ENCODE assay signal across 17 cellular contexts in the genomic region with DNA sequence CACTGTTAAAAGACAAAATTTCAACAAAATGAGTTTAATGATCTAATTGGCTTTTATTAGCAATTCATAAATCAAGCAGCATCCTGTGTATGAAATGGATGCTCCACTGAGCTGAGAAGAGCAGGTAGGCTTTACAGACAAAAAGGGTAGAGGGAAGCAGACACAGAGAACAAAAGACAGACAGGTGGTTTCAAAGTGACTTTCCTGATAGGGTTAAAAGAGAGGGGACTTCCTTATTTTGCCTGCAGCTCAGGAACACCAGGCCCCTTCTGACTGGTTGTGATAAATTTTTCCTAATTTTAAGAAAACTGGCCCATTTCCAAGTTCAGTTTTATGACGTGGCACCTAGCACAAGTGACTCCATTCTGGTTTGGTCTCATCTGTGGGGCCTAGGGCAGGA. TPM values are rescaled to one million over a fixed set of nuclear protein-coding genes. Genes with fewer than 3 reads are reported as not detected.
DNase-seq lines count a peak whose midpoint lies in the region; ATAC-seq and TF ChIP-seq lines count a peak whose summit lies in the region.
"Had no signal": no experiment of that assay in that cellular context is flagged by ENCODE, and none has a peak within 500 bp of the region (broad histone marks: within the 10 kb centered on the region; RNA-seq: fewer than 3 reads in every experiment).

No MANE protein-coding gene starts in this region.

- H3K9me3 ChIP-seq in DOHH2 (ENCODE audit: control insufficient read depth, insufficient read depth, low read length) (0 out of 2 replicates have a peak, but pooled peaks cover 6% of the 10 kb centered on the region), OCI-LY7 (ENCODE audit: low read length) (no peaks in the 10 kb centered on the region)
- H3K9me3 ChIP-seq: A549, BE2C had no signal

- H3K4me3 ChIP-seq in DOHH2 (ENCODE audit: low read length) (peak overlapping the region; percentile 33), OCI-LY7 (ENCODE audit: low read depth, low read length, poor library complexity, severe bottlenecking) (peak overlapping the region; percentile 11)
- H3K4me3 ChIP-seq: A549 had no signal

- intact Hi-C loops in OCI-LY7 (cut with micrococcal nuclease; ENCODE audit: unreplicated experiment), result no loop called here

- H4K20me1 ChIP-seq in DOHH2 (ENCODE audit: control insufficient read depth, insufficient read depth, low read depth, low read length), result no peaks in the 10 kb centered on the region
- no peaks in the 10 kb centered on the region for H4K20me1 ChIP-seq in OCI-LY7 (ENCODE audit: insufficient read depth, low read length)

- no peaks in the 10 kb centered on the region for H3F3A ChIP-seq in DOHH2 (ENCODE audit: control insufficient read depth, insufficient read depth)

- H3K9me2 ChIP-seq in DOHH2 (replicated peaks; ENCODE audit: control insufficient read depth, low read length) (no peaks in the 10 kb centered on the region), OCI-LY7 (ENCODE audit: insufficient read depth, low read length) (no peaks in the 10 kb centered on the region)

- CTCF ChIA-PET in OCI-LY7 (lab: Charles Lee; ENCODE audit: unreplicated experiment), result no interaction called here

- peak overlapping the region; percentile 84 for H2AFZ ChIP-seq in OCI-LY7 (ENCODE audit: low read length)

- H3K4me1 ChIP-seq in DOHH2 (ENCODE audit: control insufficient read depth, low read length) (peaks cover 67% of the 10 kb centered on the region), OCI-LY7 (ENCODE audit: insufficient read depth, low read length, poor library complexity, severe bottlenecking) (peaks cover 50% of the 10 kb centered on the region)
- H3K4me1 ChIP-seq: A549, BE2C had no signal

- H3K36me3 ChIP-seq in DOHH2 (ENCODE audit: control insufficient read depth, low read length) (no peaks in the 10 kb centered on the region), OCI-LY7 (ENCODE audit: insufficient read depth, low read length) (no peaks in the 10 kb centered on the region)
- H3K36me3 ChIP-seq: BE2C had no signal

- peaks cover 3% of the 10 kb centered on the region; the same call in 1 of the 2 replicates for H3K27me3 ChIP-seq in DOHH2 (ENCODE audit: control insufficient read depth, low read length)
- H3K27me3 ChIP-seq: BE2C had no signal

- no TSS peak for BruUV-seq in OCI-LY7 (replicated peaks; lab: Mats Ljungman, UMichigan)

- DNase-seq in NOMO-1 treated with DMSO at 0.1 percent for 48 hours (lab: John Stamatoyannopoulos, UW; ENCODE audit: unreplicated experiment) (peak; percentile 2), NOMO-1 (lab: John Stamatoyannopoulos, UW; ENCODE audit: unreplicated experiment in 2 of 2) (no peak), OCI-LY7 (ENCODE audit: low spot score) (peak; percentile 67), mucosa of gallbladder (ENCODE audit: low spot score) (peak; percentile 4), KG1 (lab: John Stamatoyannopoulos, UW) (no peak)
- DNase-seq: BE2C; CD4-positive, alpha-beta memory T cell; COR-L47; DMS53; GOT3; H9 had no signal

- no peak for ATAC-seq in GM21528 (IDR thresholded peaks at IDR 0.05; ENCODE audit: low FRiP score, unreplicated experiment)
- ATAC-seq: A549 had no signal

- H3K79me2 ChIP-seq in DOHH2 (ENCODE audit: control insufficient read depth, low read length) (no peaks in the 10 kb centered on the region), OCI-LY7 (ENCODE audit: insufficient read depth, low read depth, low read length) (no peaks in the 10 kb centered on the region)

- H3K4me2 ChIP-seq in DOHH2 (ENCODE audit: low read length) (peak overlapping the region; percentile 54), OCI-LY7 (ENCODE audit: low read length) (peak overlapping the region; percentile 55)
- H3K4me2 ChIP-seq: A549 had no signal

- POLR2A ChIA-PET in OCI-LY7 (lab: Charles Lee), result interaction anchor here (1.0 kb wide), 1 partner anchor 11 kb away, joined by 3 read pairs; no protein-coding TSS in a partner anchor

- H3K27ac ChIP-seq in DOHH2 (ENCODE audit: low read depth, low read length), result peak overlapping the region; percentile 76
- H3K27ac ChIP-seq in OCI-LY7 (ENCODE audit: low read depth, low read length, poor library complexity, severe bottlenecking), result peak overlapping the region; percentile 61
- H3K27ac ChIP-seq: A549, C4-2B had no signal

- no peak for TF ChIP-seq CTCF in DOHH2 (IDR thresholded peaks at IDR 0.05; ENCODE audit: low read depth, low read length, poor library complexity, severe bottlenecking)
- no peak for TF ChIP-seq CTCF in OCI-LY7 (conservative IDR thresholded peaks at IDR 0.05; ENCODE audit: low read length)

RNA-seq across cellular contexts. Expression of gene TEX51, which starts 11.9 kb away (rescaled TPM):
- total RNA-seq in OCI-LY7 (2014; rRNA removed; shearing (Covaris generic)), result not detected in 2 replicates
- total RNA-seq in OCI-LY7 (2022), result not detected in 2 replicates
- total RNA-seq in mucosa of gallbladder, result not detected
- total RNA-seq: CD4-positive, alpha-beta memory T cell; Daoy; H9; HT-29 had no signal

Comparison
In these comparisons a context has a peak if more than half of its experiments do, and no peak if none do; other contexts are left out.
1. DNase-seq: peak in NOMO-1 treated with DMSO at 0.1 percent for 48 hours (single experiment), OCI-LY7 (single experiment) and mucosa of gallbladder (single experiment); none in NOMO-1 (0 of 2) and KG1 (single experiment).